Comparison of ENCODE assay signal across 8 cellular contexts in genomic region chr4:159077702-159078495, GRCh38. TPM values are rescaled to one million over a fixed set of nuclear protein-coding genes. Genes with fewer than 3 reads are reported as not detected.
DNase-seq lines count a peak whose midpoint lies in the region; ATAC-seq and TF ChIP-seq lines count a peak whose summit lies in the region.

No MANE protein-coding gene starts in this region.

- peaks cover 2% of the 10 kb centered on the region for H3K9me3 Mint-ChIP-seq in Calu3 (ENCODE audit: low read depth, unreplicated experiment)
- H3K9me3 Mint-ChIP-seq in activated naive CD8-positive, alpha-beta T cell treated with anti-CD3 and anti-CD28 coated beads, Interleukin-2, amount 50 U/mL, for 24 hours, result no peaks in the 10 kb centered on the region

- intact Hi-C loops in Calu3 (cut with micrococcal nuclease; ENCODE audit: unreplicated experiment), result no loop called here

- peak; percentile 90 for ATAC-seq in GM19452 (IDR thresholded peaks at IDR 0.05; ENCODE audit: unreplicated experiment)
- ATAC-seq in HG03432 (IDR thresholded peaks at IDR 0.05; ENCODE audit: unreplicated experiment), result peak; percentile 97
- ATAC-seq in activated naive CD8-positive, alpha-beta T cell treated with anti-CD3 and anti-CD28 coated beads, Interleukin-2, amount 50 U/mL, for 24 hours, result peak; percentile 83

- no TSS peak for BruUV-seq in Calu3 (replicated peaks; lab: Mats Ljungman, UMichigan)

- no peak overlapping the region for H3K4me3 Mint-ChIP-seq in Calu3 (ENCODE audit: low read depth, unreplicated experiment)
- H3K4me3 Mint-ChIP-seq in activated naive CD8-positive, alpha-beta T cell treated with anti-CD3 and anti-CD28 coated beads, Interleukin-2, amount 50 U/mL, for 24 hours, result peak overlapping the region; percentile 34

- DNase-seq in Calu3 (no peak), HuH-7 (ENCODE audit: low spot score) (no peak), Ammon's horn (ENCODE audit: low spot score) (no peak)
- DNase-seq in activated naive CD8-positive, alpha-beta T cell treated with anti-CD3 and anti-CD28 coated beads, Interleukin-2, amount 50 U/mL, for 24 hours, result no peak
- DNase-seq in effector CD8-positive, alpha-beta T cell (lab: John Stamatoyannopoulos, UW), result no peak
- no peak for DNase-seq in activated CD8-positive, alpha-beta memory T cell treated with anti-CD3 and anti-CD28 coated beads, Interleukin-2, amount 50 U/mL, for 4 hours

- CTCF ChIA-PET in Calu3 (lab: Charles Lee), result interaction anchor here (1.2 kb wide), 1 partner anchor 16 kb away, joined by 3 read pairs; no protein-coding TSS in a partner anchor

- peaks cover 8% of the 10 kb centered on the region for H3K4me1 Mint-ChIP-seq in Calu3 (ENCODE audit: low read depth, unreplicated experiment)
- H3K4me1 Mint-ChIP-seq in activated naive CD8-positive, alpha-beta T cell treated with anti-CD3 and anti-CD28 coated beads, Interleukin-2, amount 50 U/mL, for 24 hours, result peaks cover 39% of the 10 kb centered on the region

- H3K27ac Mint-ChIP-seq in Calu3 (ENCODE audit: unreplicated experiment), result peak overlapping the region; percentile 54
- peak overlapping the region; percentile 52 for H3K27ac Mint-ChIP-seq in activated naive CD8-positive, alpha-beta T cell treated with anti-CD3 and anti-CD28 coated beads, Interleukin-2, amount 50 U/mL, for 24 hours

- no peaks in the 10 kb centered on the region for H3K36me3 Mint-ChIP-seq in Calu3 (ENCODE audit: insufficient read depth, unreplicated experiment)
- no peaks in the 10 kb centered on the region for H3K36me3 Mint-ChIP-seq in activated naive CD8-positive, alpha-beta T cell treated with anti-CD3 and anti-CD28 coated beads, Interleukin-2, amount 50 U/mL, for 24 hours (ENCODE audit: low read depth)

- no peak for TF ChIP-seq CTCF in Calu3 (IDR thresholded peaks at IDR 0.05; ENCODE audit: unreplicated experiment)

- H3K27me3 Mint-ChIP-seq in Calu3 (ENCODE audit: unreplicated experiment), result no peaks in the 10 kb centered on the region
- H3K27me3 Mint-ChIP-seq in activated naive CD8-positive, alpha-beta T cell treated with anti-CD3 and anti-CD28 coated beads, Interleukin-2, amount 50 U/mL, for 24 hours, result no peaks in the 10 kb centered on the region

RNA-seq across cellular contexts. Expression of gene RAPGEF2, which starts 25.0 kb away (rescaled TPM):
- 23.8 and 27.9 TPM in 2 replicates for total RNA-seq in Calu3 (2022)
